11 cellular contexts compared by ENCODE assay signal in genomic region chr1:230230948-230231738, GRCh38.
DNase-seq lines count a peak whose midpoint lies in the region; ATAC-seq and TF ChIP-seq lines count a peak whose summit lies in the region.
"Had no signal": no experiment of that assay in that cellular context is flagged by ENCODE, and none has a peak within 500 bp of the region (broad histone marks: within the 10 kb centered on the region; RNA-seq: fewer than 3 reads in every experiment).

No MANE protein-coding gene starts in this region.

- H3K18ac ChIP-seq in trophoblast cell (ENCODE audit: low read length) = no peak overlapping the region

- H3K79me2 ChIP-seq in ACC112 (ENCODE audit: control insufficient read depth, insufficient read depth, low read length, unreplicated experiment) = peaks cover 20% of the 10 kb centered on the region
- no peaks in the 10 kb centered on the region for H3K79me2 ChIP-seq in neural progenitor cell (ENCODE audit: low read depth)
- H3K79me2 ChIP-seq in trophoblast cell (ENCODE audit: control insufficient read depth, insufficient read depth, low read length, poor library complexity) = no peaks in the 10 kb centered on the region

- H3F3A ChIP-seq in neural progenitor cell (ENCODE audit: low read depth) = peaks cover 9% of the 10 kb centered on the region

- no peaks in the 10 kb centered on the region for H3K9me3 ChIP-seq in HUES64 (ENCODE audit: insufficient read depth, low read depth, low read length)
- no peaks in the 10 kb centered on the region for H3K9me3 ChIP-seq in neural progenitor cell (ENCODE audit: low read depth)
- H3K9me3 ChIP-seq in trophoblast cell (ENCODE audit: insufficient read depth, low read depth, low read length) = no peaks in the 10 kb centered on the region
- H3K9me3 ChIP-seq: HAP-1 had no signal

- peak overlapping the region; percentile 97 for H3K27ac ChIP-seq in ACC112 (ENCODE audit: low read depth, low read length)
- H3K27ac ChIP-seq in HUES64 (ENCODE audit: low read depth, low read length) = peak overlapping the region; percentile 32; the same call in 1 of the 2 replicates
- H3K27ac ChIP-seq in neural progenitor cell = no peak overlapping the region
- H3K27ac ChIP-seq in trophoblast cell (ENCODE audit: low read depth, low read length) = no peak overlapping the region

- H3K27me3 ChIP-seq in ACC112 (ENCODE audit: insufficient read depth, low read length) (no peaks in the 10 kb centered on the region), HUES64 (ENCODE audit: insufficient read depth, low read length) (no peaks in the 10 kb centered on the region), neural progenitor cell (no peaks in the 10 kb centered on the region), trophoblast cell (ENCODE audit: insufficient read depth, low read length) (no peaks in the 10 kb centered on the region)

- peak overlapping the region; percentile 68 for H3K4me3 ChIP-seq in ACC112 (ENCODE audit: low read depth, low read length)
- H3K4me3 ChIP-seq in HUES64 (ENCODE audit: low read length) = no peak overlapping the region
- H3K4me3 ChIP-seq in neural progenitor cell = no peak overlapping the region
- no peak overlapping the region for H3K4me3 ChIP-seq in trophoblast cell (ENCODE audit: low read depth, low read length)
- H3K4me3 ChIP-seq: HAP-1 had no signal

- H3K4me3 Mint-ChIP-seq in brain = peak overlapping the region; percentile 8 to 84 (median 66)
- peak overlapping the region; percentile 6 for H3K4me3 Mint-ChIP-seq in neural progenitor cell
- H3K4me3 Mint-ChIP-seq: activated naive CD8-positive, alpha-beta T cell had no signal

- no peaks in the 10 kb centered on the region for H3K9me3 Mint-ChIP-seq in brain
- H3K9me3 Mint-ChIP-seq in neural progenitor cell = no peaks in the 10 kb centered on the region

- H2AFZ ChIP-seq in ACC112 (ENCODE audit: low read length, unreplicated experiment) (peak overlapping the region; percentile 68), neural progenitor cell (replicated peaks) (no peak overlapping the region), trophoblast cell (ENCODE audit: insufficient read depth, low read length, poor library complexity) (no peak overlapping the region)

- H4K12ac ChIP-seq in trophoblast cell (ENCODE audit: low read depth, low read length) = no peak overlapping the region

- H3K27me3 Mint-ChIP-seq in brain (no peaks in the 10 kb centered on the region), neural progenitor cell (ENCODE audit: insufficient read depth, low read depth) (peaks cover 2% of the 10 kb centered on the region)
- H3K27me3 Mint-ChIP-seq: activated naive CD8-positive, alpha-beta T cell had no signal

- DNase-seq in neural progenitor cell (ENCODE audit: low spot score) = no peak
- DNase-seq in trophoblast cell = no peak
- DNase-seq in activated CD4-positive, CD25-positive, alpha-beta regulatory T cell treated with anti-CD3 and anti-CD28 coated beads, Interleukin-2, amount 50 U/mL, for 72 hours = no peak
- DNase-seq in SHP77 (lab: John Stamatoyannopoulos, UW) = no peak
- DNase-seq: KBM-7 had no signal

- no peak for ATAC-seq in GM18505 (IDR thresholded peaks at IDR 0.05; ENCODE audit: unreplicated experiment)

- H2AK5ac ChIP-seq in trophoblast cell (ENCODE audit: low read length) = no peak overlapping the region

- no peak overlapping the region for H2BK120ac ChIP-seq in trophoblast cell (ENCODE audit: insufficient read depth, low read length, poor library complexity)

- no peak overlapping the region for H3K23ac ChIP-seq in trophoblast cell (ENCODE audit: low read length)

- no peak for TF ChIP-seq POLR2A in GM18505 (IDR thresholded peaks at IDR 0.05; ENCODE audit: borderline replicate concordance, extremely low read depth, insufficient read depth, insufficient read length)

- H3K4me1 Mint-ChIP-seq in brain = peaks cover 43% of the 10 kb centered on the region
- peaks cover 30% of the 10 kb centered on the region for H3K4me1 Mint-ChIP-seq in neural progenitor cell

- H3K27ac Mint-ChIP-seq in brain (peak overlapping the region; percentile 32 to 95 (median 80)), neural progenitor cell (peak overlapping the region; percentile 48)
- H3K27ac Mint-ChIP-seq: activated naive CD8-positive, alpha-beta T cell had no signal

- H3K36me3 Mint-ChIP-seq in brain = peaks cover 9% of the 10 kb centered on the region
- H3K36me3 Mint-ChIP-seq in neural progenitor cell = peaks cover 9% of the 10 kb centered on the region

- H3K36me3 ChIP-seq in ACC112 (ENCODE audit: insufficient read depth, low read length) = no peaks in the 10 kb centered on the region
- no peaks in the 10 kb centered on the region for H3K36me3 ChIP-seq in HUES64 (ENCODE audit: insufficient read depth, low read length)
- no peaks in the 10 kb centered on the region for H3K36me3 ChIP-seq in neural progenitor cell
- peaks cover 6 to 7% of the 10 kb centered on the region in 2 experiments for H3K36me3 ChIP-seq in trophoblast cell (ENCODE audit: control insufficient read depth in 1 of 2, insufficient read depth in 2 of 2, low read length in 2 of 2)
- H3K36me3 ChIP-seq: HAP-1 had no signal

- no peak overlapping the region for H2BK5ac ChIP-seq in trophoblast cell (ENCODE audit: low read depth, low read length, poor library complexity)

- H4K8ac ChIP-seq in trophoblast cell (ENCODE audit: low read depth, low read length) = no peak overlapping the region

- H3K4ac ChIP-seq in trophoblast cell (ENCODE audit: low read depth, low read length) = no peak overlapping the region

- H3K14ac ChIP-seq in trophoblast cell (ENCODE audit: low read length) = no peak overlapping the region

- 57% methylated on average over 6 of the region's 7 CpGs for WGBS in HUES64
- WGBS in trophoblast cell (ENCODE audit: extremely low coverage, insufficient coverage, insufficient read length) = no CpG with 5 or more reads among the region's 7 CpGs

- H3K4me1 ChIP-seq in ACC112 (ENCODE audit: control insufficient read depth, insufficient read depth, low read length, unreplicated experiment) (peaks cover 27% of the 10 kb centered on the region), HUES64 (ENCODE audit: insufficient read depth, low read length) (peaks cover 33% of the 10 kb centered on the region), neural progenitor cell (no peaks in the 10 kb centered on the region), trophoblast cell (ENCODE audit: control insufficient read depth in 1 of 2, insufficient read depth in 2 of 2, low read length in 2 of 2) (peaks cover 2 to 5% of the 10 kb centered on the region in 2 experiments)
- H3K4me1 ChIP-seq: HAP-1 had no signal

- no peak overlapping the region for H4K91ac ChIP-seq in trophoblast cell (ENCODE audit: low read depth, low read length)

- TF ChIP-seq CTCF in brain (conservative IDR thresholded peaks at IDR 0.05) (no peak), neural progenitor cell (IDR thresholded peaks at IDR 0.05) (no peak)

- H3K79me1 ChIP-seq in trophoblast cell (ENCODE audit: low read length) = no peaks in the 10 kb centered on the region

- no peaks in the 10 kb centered on the region for H4K20me1 ChIP-seq in neural progenitor cell (ENCODE audit: low read depth)

- H3K9ac ChIP-seq in HUES64 (ENCODE audit: low read depth, low read length) = no peak overlapping the region
- H3K9ac ChIP-seq in neural progenitor cell = no peak overlapping the region
- no peak overlapping the region for H3K9ac ChIP-seq in trophoblast cell (ENCODE audit: low read length)

- H2BK12ac ChIP-seq in trophoblast cell (ENCODE audit: low read length) = no peak overlapping the region

- no peak overlapping the region for H3K4me2 ChIP-seq in neural progenitor cell
- no peak overlapping the region for H3K4me2 ChIP-seq in trophoblast cell (ENCODE audit: low read length)

Comparison
In these comparisons a context has a peak if more than half of its experiments do, and no peak if none do; other contexts are left out.
1. H3K27ac ChIP-seq: peak in ACC112 (single experiment) and HUES64 (single experiment); none in neural progenitor cell (single experiment) and trophoblast cell (single experiment).